ENCODE assay signal across 21 cellular contexts in the genomic region with DNA sequence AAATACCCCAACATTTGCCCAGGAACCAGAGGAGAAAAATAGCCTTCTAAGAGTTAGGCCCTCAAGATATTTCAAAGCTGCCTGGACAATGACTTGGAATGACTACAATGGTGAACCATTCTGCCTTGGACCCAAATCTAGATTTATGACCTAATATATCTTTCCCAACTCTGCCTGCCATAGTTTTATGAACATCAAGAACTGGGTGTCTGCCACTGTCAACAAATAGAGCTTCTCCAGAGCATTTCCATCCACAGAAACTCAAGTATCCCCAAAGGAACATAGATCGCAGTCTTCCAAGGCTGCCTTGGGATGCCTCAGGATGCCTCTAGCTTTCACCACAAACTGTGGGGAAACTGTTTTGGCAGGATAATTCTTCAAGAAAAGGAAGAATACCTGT. TPM values are rescaled to one million over a fixed set of nuclear protein-coding genes. Genes with fewer than 3 reads are reported as not detected.
A peak's percentile ranks its signal among the peaks of the same experiment; 100 is the strongest.
DNase-seq lines count a peak whose midpoint lies in the region; ATAC-seq and TF ChIP-seq lines count a peak whose summit lies in the region.
"Had no signal": no experiment of that assay in that cellular context is flagged by ENCODE, and none has a peak within 500 bp of the region (broad histone marks: within the 10 kb centered on the region; RNA-seq: fewer than 3 reads in every experiment).

No MANE protein-coding gene starts in this region.

- no peak for DNase-seq in Right ventricle myocardium inferior (ENCODE audit: missing footprints)
- DNase-seq in cardiac septum (ENCODE audit: low spot score) = no peak
- DNase-seq in fibroblast of peridontal ligament (ENCODE audit: extremely low read depth) = peak; percentile 98
- peak; percentile 43 for DNase-seq in mucosa of gallbladder (ENCODE audit: low spot score)
- DNase-seq in uterus = no peak
- no peak for DNase-seq in LoVo (ENCODE audit: low spot score)
- DNase-seq in superior temporal gyrus (ENCODE audit: extremely low spot score) = no peak
- DNase-seq: 8988T; activated CD4-positive, alpha-beta T cell treated with anti-CD3 and anti-CD28 coated beads, Interleukin-2, amount 50 U/mL, for 48 hours; activated T-cell treated with anti-CD3 and anti-CD28 coated beads, Interleukin-2, amount 50 U/mL, for 1 hour; left colon; NCI-H1694 treated with DMSO at 0.1 percent for 48 hours; NCI-H226; stimulated activated CD4-positive, alpha-beta T cell treated with anti-CD3 and anti-CD28 coated beads, Interleukin-12 subunit alpha, Interleukin-12 subunit beta, amount 100 ng/mL, for 4 hours; stimulated activated naive B cell treated with anti-CD40 and anti-IgM and Interleukin-4, amounts not matched to agents 10 μg/mL and 1 μg/mL and 100 μg/mL, for 72 hours; T-cell; upper lobe of right lung had no signal

- H3K9me3 ChIP-seq in uterus = no peaks in the 10 kb centered on the region
- H3K9me3 ChIP-seq: HAP-1, upper lobe of right lung had no signal

- H3K27ac ChIP-seq in uterus = peak overlapping the region; percentile 7 to 30
- H3K27ac ChIP-seq: RWPE1, upper lobe of right lung, VCaP had no signal

- H3K4me3 ChIP-seq in uterus = no peak overlapping the region
- H3K4me3 ChIP-seq: HAP-1, upper lobe of right lung had no signal

- intact Hi-C loops in Right ventricle myocardium inferior (cut with DNase I) = no loop called here
- intact Hi-C loops in cardiac septum (cut with DNase I) = no loop called here
- intact Hi-C loops in uterus (cut with DNase I; ENCODE audit: low total_unique reads) = no loop called here

- H3K36me3 ChIP-seq in uterus = no peaks in the 10 kb centered on the region
- H3K36me3 ChIP-seq: HAP-1, upper lobe of right lung had no signal

- H3K27me3 ChIP-seq in uterus = no peaks in the 10 kb centered on the region
- H3K27me3 ChIP-seq: upper lobe of right lung had no signal

- no peak for TF ChIP-seq POLR2A in uterus (IDR thresholded peaks at IDR 0.05)

- ATAC-seq in Right ventricle myocardium inferior (peak; percentile 89), GM21576 (IDR thresholded peaks at IDR 0.05; ENCODE audit: unreplicated experiment) (no peak)
- ATAC-seq: left colon; stimulated activated naive B cell treated with anti-CD40 and anti-IgM and Interleukin-4, amounts not matched to agents 10 μg/mL and 1 μg/mL and 100 μg/mL, for 72 hours; T-cell; upper lobe of right lung had no signal

- H3K4me1 ChIP-seq in uterus = no peaks in the 10 kb centered on the region

- TF ChIP-seq CTCF in uterus (IDR thresholded peaks at IDR 0.05) = no peak

RNA-seq across cellular contexts. Expression of a gene that starts 48.2 kb away (rescaled TPM):
- total RNA-seq in Right ventricle myocardium inferior = 116 TPM
- total RNA-seq in cardiac septum = 129 TPM
- total RNA-seq in mucosa of gallbladder = 116 TPM
- total RNA-seq in uterus = 100 to 1,000 TPM in 3 of 4 donors, 10 to 100 TPM in 1; 85.3 to 173 (median 115) TPM

Comparison
In these comparisons a context has a peak if more than half of its experiments do, and no peak if none do; other contexts are left out.
1. DNase-seq: peak in fibroblast of peridontal ligament (single experiment) and mucosa of gallbladder (single experiment); none in Right ventricle myocardium inferior (single experiment), cardiac septum (single experiment), uterus (0 of 2), LoVo (single experiment) and superior temporal gyrus (single experiment).